Comparison of ENCODE assay signal across 8 cellular contexts in the genomic region with DNA sequence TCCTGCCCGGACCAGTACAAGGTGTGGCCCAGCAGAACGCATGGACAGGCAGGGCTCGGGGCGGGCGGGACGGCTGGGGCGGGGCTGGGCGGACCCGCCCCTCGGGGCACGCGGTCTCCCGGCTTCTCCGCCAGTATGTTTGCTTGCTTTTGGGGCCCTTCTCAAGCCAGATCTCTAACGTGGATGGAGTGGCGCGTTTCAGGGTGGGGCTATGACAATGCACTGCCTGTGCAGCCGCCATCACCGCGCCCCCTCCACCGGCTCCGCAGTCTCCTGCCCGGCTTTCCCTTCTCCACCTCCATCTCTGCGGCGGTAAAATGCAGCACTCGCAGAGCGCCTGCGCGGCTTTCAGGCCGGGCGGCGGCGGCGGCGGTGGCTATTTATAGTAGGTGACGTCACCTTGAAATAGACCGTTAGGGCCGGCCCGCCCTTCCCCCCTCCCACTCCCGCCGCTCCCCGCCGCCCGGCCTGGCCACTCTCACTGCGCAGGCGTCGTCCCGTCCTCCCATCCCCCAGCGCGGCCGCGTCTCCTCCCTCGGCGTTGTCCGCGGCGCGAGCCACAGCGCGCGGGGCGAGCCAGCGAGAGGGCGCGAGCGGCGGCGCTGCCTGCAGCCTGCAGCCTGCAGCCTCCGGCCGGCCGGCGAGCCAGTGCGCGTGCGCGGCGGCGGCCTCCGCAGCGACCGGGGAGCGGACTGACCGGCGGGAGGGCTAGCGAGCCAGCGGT. TPM values are rescaled to one million over a fixed set of nuclear protein-coding genes. Genes with fewer than 3 reads are reported as not detected.
DNase-seq lines count a peak whose midpoint lies in the region; ATAC-seq and TF ChIP-seq lines count a peak whose summit lies in the region.

Gene YWHAH (plus strand): TSS at position 560 of the 724 bp plus-strand sequence. CDS start 199 bp downstream, outside the sequence.

- no peaks in the 10 kb centered on the region for H3K27me3 ChIP-seq in CD8-positive, alpha-beta T cell (ENCODE audit: insufficient read depth, low read length)
- no peaks in the 10 kb centered on the region for H3K27me3 ChIP-seq in endocrine pancreas (ENCODE audit: control insufficient read depth, insufficient read depth, low read length)

- DNase-seq in CD8-positive, alpha-beta T cell, result peak; percentile 71 to 90 (median 83)
- DNase-seq in HPDE6-E6E7 (ENCODE audit: extremely low spot score) (peak; percentile 81), NOMO-1 (lab: John Stamatoyannopoulos, UW; ENCODE audit: unreplicated experiment in 2 of 2) (peak; percentile 88 to 89), mesenteric fat pad (ENCODE audit: low spot score) (peak; percentile 100)
- DNase-seq in activated CD8-positive, alpha-beta memory T cell treated with anti-CD3 and anti-CD28 coated beads for 48 hours (ENCODE audit: low read depth in 2 of 3, low spot score in 2 of 3), result peak; percentile 85 to 89 (median 85)
- peak; percentile 59 for DNase-seq in stimulated activated CD8-positive, alpha-beta memory T cell treated with anti-CD3 and anti-CD28 coated beads, Interleukin-15, amount 100 ng/mL, for 1 hour (ENCODE audit: low read depth)

- H3K36me3 Mint-ChIP-seq in CD8-positive, alpha-beta T cell, result peaks cover 14% of the 10 kb centered on the region

- peaks cover 17% of the 10 kb centered on the region for H3K4me1 ChIP-seq in CD8-positive, alpha-beta T cell (ENCODE audit: insufficient read depth, low read length)
- H3K4me1 ChIP-seq in endocrine pancreas (ENCODE audit: control insufficient read depth, insufficient read depth, low read length), result peaks cover 8% of the 10 kb centered on the region

- H3K36me3 ChIP-seq in CD8-positive, alpha-beta T cell (ENCODE audit: insufficient read depth, low read length), result no peaks in the 10 kb centered on the region
- no peaks in the 10 kb centered on the region for H3K36me3 ChIP-seq in endocrine pancreas (ENCODE audit: control insufficient read depth, insufficient read depth, low read length)

- peak; percentile 65 for ATAC-seq in CD8-positive, alpha-beta T cell
- ATAC-seq in GM19455 (IDR thresholded peaks at IDR 0.05; ENCODE audit: unreplicated experiment), result peak; percentile 51

- CTCF ChIA-PET in CD8-positive, alpha-beta T cell (lab: Charles Lee), result interaction anchor here (1.9 kb wide), 1 partner anchor 27 kb away, joined by 7 read pairs; no protein-coding TSS in a partner anchor

- no peak for TF ChIP-seq CTCF in CD8-positive, alpha-beta T cell (IDR thresholded peaks at IDR 0.05)

- H3K27me3 Mint-ChIP-seq in CD8-positive, alpha-beta T cell (ENCODE audit: low read depth), result no peaks in the 10 kb centered on the region

- intact Hi-C loops in CD8-positive, alpha-beta T cell (cut with DNase I, micrococcal nuclease), result loop anchor here (1.0 to 10.0 kb wide), 7 partner anchors 26 to 599 kb away; partner anchors contain the start of genes PATZ1 (in 2 of the 2), PRR14L (in 2 of the 2), DEPDC5 (in 1 of the 2) and PISD (in 1 of the 2)

- H3K9ac ChIP-seq in endocrine pancreas (ENCODE audit: control insufficient read depth, insufficient read depth, low read length), result peak within 1 kb of the TSS; percentile 94

- no peaks in the 10 kb centered on the region for H3K9me3 ChIP-seq in CD8-positive, alpha-beta T cell (ENCODE audit: low read length)
- no peaks in the 10 kb centered on the region for H3K9me3 ChIP-seq in endocrine pancreas (ENCODE audit: control insufficient read depth, low read length)

- POLR2A ChIA-PET in CD8-positive, alpha-beta T cell (lab: Charles Lee), result interaction anchor here (0.7 to 1.5 kb wide), 3 partner anchors 12 to 282 kb away, joined by 3 to 7 read pairs (median 3); no protein-coding TSS in a partner anchor

- peak within 1 kb of the TSS; percentile 64 for H3K4me3 ChIP-seq in CD8-positive, alpha-beta T cell (ENCODE audit: low read depth, low read length)
- peak within 1 kb of the TSS; percentile 89 for H3K4me3 ChIP-seq in endocrine pancreas (ENCODE audit: control insufficient read depth, insufficient read depth, low read length)

- H3K27ac Mint-ChIP-seq in CD8-positive, alpha-beta T cell, result peak within 1 kb of the TSS; percentile 90

- peak within 1 kb of the TSS; percentile 92 for H3K4me3 Mint-ChIP-seq in CD8-positive, alpha-beta T cell

- H3K9me3 Mint-ChIP-seq in CD8-positive, alpha-beta T cell, result no peaks in the 10 kb centered on the region

- H3K4me1 Mint-ChIP-seq in CD8-positive, alpha-beta T cell (ENCODE audit: low read depth), result peaks cover 12% of the 10 kb centered on the region

- H3K27ac ChIP-seq in CD8-positive, alpha-beta T cell (ENCODE audit: low read depth, low read length), result peak within 1 kb of the TSS; percentile 62

RNA-seq across cellular contexts. Expression of gene YWHAH, which starts in this region (rescaled TPM):
- total RNA-seq in CD8-positive, alpha-beta T cell, result 10 to 100 TPM; 22.4 to 24.3 TPM
- total RNA-seq in mesenteric fat pad, result 125 TPM

Comparison
In these comparisons a context has a peak if more than half of its experiments do, and no peak if none do; other contexts are left out.
1. Peak in every context shown above with its lines: DNase-seq, ATAC-seq, H3K4me3 ChIP-seq and H3K27ac ChIP-seq.